ENCODE assay signal across 1 cellular context in genomic region chr3:153161138-153161713, GRCh38.
TF ChIP-seq lines count a peak whose summit lies in the region.

No MANE protein-coding gene starts in this region.

TF ChIP-seq in K562, 482 proteins besides CTCF, POLR2A, EP300 and RAD21 (continued from another document and continues in another):
- TF ChIP-seq AFF4 (CRISPR knock-in tag; IDR thresholded peaks at IDR 0.05), result no peak
- TF ChIP-seq CBFA2T3 (IDR thresholded peaks at IDR 0.05), result no peak
- no peak for TF ChIP-seq KHSRP (IDR thresholded peaks at IDR 0.05)
- TF ChIP-seq MCM2 (IDR thresholded peaks at IDR 0.05; ENCODE audit: low read depth), result no peak
- no peak for TF ChIP-seq NFIC (IDR thresholded peaks at IDR 0.05)
- TF ChIP-seq RBM39 (optimal IDR thresholded peaks at IDR 0.05; ENCODE audit: low read depth, low read length), result no peak
- no peak for TF ChIP-seq CEBPG (CRISPR knock-in tag; IDR thresholded peaks at IDR 0.05)
- TF ChIP-seq CEBPG (tag; conservative IDR thresholded peaks at IDR 0.05 in 1 of 2, IDR thresholded peaks at IDR 0.05 in 1 of 2), result no peak
- TF ChIP-seq E2F6 (IDR thresholded peaks at IDR 0.05; ENCODE audit: borderline replicate concordance in 1 of 2, extremely low read depth in 1 of 2, insufficient read depth in 1 of 2, insufficient read length in 1 of 2, low read depth in 1 of 2, low read length in 1 of 2, poor library complexity in 1 of 2, severe bottlenecking in 1 of 2), result peak in 1 of 2 experiments; percentile 8
- TF ChIP-seq PURB (CRISPR knock-in tag; IDR thresholded peaks at IDR 0.05; ENCODE audit: low read depth), result no peak
- TF ChIP-seq CREB3 (tag; conservative IDR thresholded peaks at IDR 0.05; ENCODE audit: low read depth), result no peak
- TF ChIP-seq HEY1 (CRISPR knock-in tag; IDR thresholded peaks at IDR 0.05; ENCODE audit: borderline replicate concordance), result no peak
- no peak for TF ChIP-seq ZNF274 (IDR thresholded peaks at IDR 0.05; ENCODE audit: borderline replicate concordance, low read depth, low read length)
- TF ChIP-seq ARID3A (IDR thresholded peaks at IDR 0.05; ENCODE audit: borderline replicate concordance, low read depth, low read length), result 0 out of 2 replicates have a peak, but pooled peaks have one; percentile 35
- no peak for TF ChIP-seq PRPF4 (IDR thresholded peaks at IDR 0.05; ENCODE audit: insufficient read depth, low read depth, low read length, poor library complexity, severe bottlenecking)
- TF ChIP-seq FOXP1 (CRISPR knock-in tag; IDR thresholded peaks at IDR 0.05), result no peak
- TF ChIP-seq ELK3 (CRISPR knock-in tag; IDR thresholded peaks at IDR 0.05), result no peak
- TF ChIP-seq NFIX (CRISPR knock-in tag; IDR thresholded peaks at IDR 0.05; ENCODE audit: low read depth), result no peak
- TF ChIP-seq POLR3G (IDR thresholded peaks at IDR 0.05; ENCODE audit: extremely low read depth, insufficient read length, insufficient replicate concordance), result no peak
- TF ChIP-seq ZC3H11A (IDR thresholded peaks at IDR 0.05; ENCODE audit: low read depth, low read length), result no peak
- no peak for TF ChIP-seq ZNF512 (tag; IDR thresholded peaks at IDR 0.05)
- TF ChIP-seq TEAD1 (CRISPR knock-in tag; IDR thresholded peaks at IDR 0.05), result no peak
- TF ChIP-seq PBX2 (CRISPR knock-in tag; IDR thresholded peaks at IDR 0.05; ENCODE audit: low read depth), result no peak
- 0 out of 2 replicates have a peak, but pooled peaks have one; percentile 20 for TF ChIP-seq PBX2 (tag; conservative IDR thresholded peaks at IDR 0.05; ENCODE audit: low read depth)
- no peak for TF ChIP-seq XRCC3 (IDR thresholded peaks at IDR 0.05)
- TF ChIP-seq CHCHD3 (CRISPR knock-in tag; IDR thresholded peaks at IDR 0.05), result no peak
- no peak for TF ChIP-seq ARID3B (CRISPR knock-in tag; IDR thresholded peaks at IDR 0.05; ENCODE audit: borderline replicate concordance)
- TF ChIP-seq CHD1 (IDR thresholded peaks at IDR 0.05; ENCODE audit: low read length), result peak; percentile 31
- no peak for TF ChIP-seq WHSC1 (IDR thresholded peaks at IDR 0.05; ENCODE audit: low read length)
- no peak for TF ChIP-seq LARP7 (IDR thresholded peaks at IDR 0.05)
- peak; percentile 41; the same call in 1 of the 2 replicates for TF ChIP-seq EP400 (IDR thresholded peaks at IDR 0.05)
- TF ChIP-seq RBBP5 (IDR thresholded peaks at IDR 0.05; ENCODE audit: borderline replicate concordance, insufficient read depth, low read length, poor library complexity, severe bottlenecking), result peak; percentile 19
- TF ChIP-seq SAP30 (IDR thresholded peaks at IDR 0.05; ENCODE audit: borderline replicate concordance, insufficient read depth, low read depth, low read length, poor library complexity, severe bottlenecking), result no peak
- no peak for TF ChIP-seq AFF1 (IDR thresholded peaks at IDR 0.05; ENCODE audit: low read depth in 1 of 2, partially characterized antibody in 2 of 2)
- no peak for TF ChIP-seq ZNF695 (CRISPR knock-in tag; IDR thresholded peaks at IDR 0.05)
- TF ChIP-seq NFRKB (IDR thresholded peaks at IDR 0.05; ENCODE audit: low read depth), result no peak
- TF ChIP-seq ZKSCAN8 (CRISPR knock-in tag; IDR thresholded peaks at IDR 0.05), result no peak
- no peak for TF ChIP-seq FOXO4 (CRISPR knock-in tag; IDR thresholded peaks at IDR 0.05)
- no peak for TF ChIP-seq SUPT5H (IDR thresholded peaks at IDR 0.05)
- no peak for TF ChIP-seq HNRNPUL1 (IDR thresholded peaks at IDR 0.05; ENCODE audit: low read length)
